In the genomic region with DNA sequence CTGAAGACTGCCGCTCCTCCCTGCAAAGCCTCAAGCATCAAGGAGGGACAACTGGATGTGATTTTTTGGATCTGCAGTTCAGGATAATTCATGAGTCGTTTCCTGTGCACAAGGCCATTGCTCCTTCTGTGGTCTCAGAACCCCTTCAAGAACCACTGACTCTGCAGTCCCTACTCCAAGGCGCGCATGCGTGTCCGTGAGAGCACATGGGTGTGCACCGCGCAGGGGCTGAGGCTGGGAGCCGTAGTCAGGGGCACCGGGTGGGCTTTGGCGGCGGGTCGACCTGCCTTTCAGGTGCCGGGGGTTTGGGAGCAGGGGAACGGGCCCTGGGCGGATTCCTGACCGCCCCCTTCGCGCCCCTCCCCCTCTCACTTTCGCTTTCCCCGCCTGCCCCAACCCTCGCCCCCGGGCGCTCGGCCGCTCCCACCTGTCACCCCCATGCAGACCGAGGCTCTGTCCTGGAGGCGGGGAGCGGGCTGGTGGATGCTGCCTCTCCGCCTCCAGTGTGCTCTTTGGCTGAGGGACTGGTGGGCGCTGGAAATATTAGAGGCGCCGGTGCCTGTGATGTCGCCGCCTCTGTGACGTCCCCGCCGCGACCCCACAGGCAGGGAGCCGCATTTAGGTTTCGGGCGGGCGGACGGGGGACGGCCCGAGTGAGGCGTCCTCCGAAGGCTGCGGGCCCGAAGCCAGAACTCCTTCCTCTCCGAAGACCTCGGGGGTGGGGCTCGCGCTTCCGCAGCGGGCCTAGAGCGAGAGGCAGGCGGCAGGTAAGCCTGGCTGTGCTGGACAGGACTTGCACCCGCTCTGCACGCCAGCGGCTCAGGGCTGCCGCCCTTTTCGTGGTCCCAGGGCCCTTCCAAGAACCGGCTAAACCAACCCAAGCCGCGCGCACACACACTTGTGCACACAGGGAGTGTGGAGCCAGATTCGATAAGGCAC, we compare ENCODE assay signal across 8 cellular contexts. TPM values are rescaled to one million over a fixed set of nuclear protein-coding genes. Genes with fewer than 3 reads are reported as not detected.
DNase-seq lines count a peak whose midpoint lies in the region; ATAC-seq and TF ChIP-seq lines count a peak whose summit lies in the region.

A gene with protein sequence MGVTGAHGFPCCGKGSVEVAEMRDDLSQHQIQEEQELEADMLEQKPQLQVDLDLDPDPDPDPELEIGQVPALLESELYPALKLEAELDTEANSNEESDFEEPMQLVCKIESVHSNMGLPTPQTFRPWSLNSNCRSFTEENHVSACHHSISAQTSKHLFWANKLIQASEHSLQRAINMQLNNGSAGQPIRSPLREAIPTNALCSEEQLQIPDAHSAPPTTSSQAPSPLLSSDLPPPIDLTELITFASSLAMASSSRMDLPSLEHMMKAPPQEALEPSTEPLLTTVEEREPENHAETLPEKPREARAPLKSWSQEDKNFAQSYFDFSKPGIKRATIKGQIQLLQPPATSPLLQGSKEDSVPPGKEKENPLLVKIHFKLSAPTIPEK (minus strand): TSS at position 518 of the 939 bp plus-strand sequence. CDS start 78 bp downstream, at position 440.

- H3K4me3 ChIP-seq in WI38 (ENCODE audit: low read depth, low read length) (peak within 1 kb of the TSS; percentile 51), cardiac fibroblast (replicated peaks in 1 of 2; ENCODE audit: low read depth in 2 of 2, low read length in 2 of 2) (peak within 1 kb of the TSS; percentile 37 to 54)

- intact Hi-C loops in left colon (cut with DNase I, micrococcal nuclease), result no loop called here

- peak; percentile 61 for ATAC-seq in GM21576 (IDR thresholded peaks at IDR 0.05; ENCODE audit: unreplicated experiment)
- peak; percentile 62 for ATAC-seq in left colon
- no peak for ATAC-seq in GM19328 (IDR thresholded peaks at IDR 0.05; ENCODE audit: unreplicated experiment)
- no peak for ATAC-seq in HG02870 (IDR thresholded peaks at IDR 0.05; ENCODE audit: unreplicated experiment)

- TF ChIP-seq CTCF in WI38 (IDR thresholded peaks at IDR 0.05; ENCODE audit: low read depth, low read length) (no peak), cardiac fibroblast (IDR thresholded peaks at IDR 0.05; ENCODE audit: low read depth, low read length) (no peak)

- DNase-seq in cardiac fibroblast (ENCODE audit: low read depth in 2 of 2) (peak in 1 of 2 donors; percentile 31), left colon (peak; percentile 67 to 81), HT-29 (ENCODE audit: low spot score) (no peak)
- peak; percentile 54 for DNase-seq in stimulated activated CD4-positive, alpha-beta T cell treated with anti-CD3 and anti-CD28 coated beads, Interleukin-2, amount 100 ng/mL, for 4 hours (ENCODE audit: low read depth)

RNA-seq across cellular contexts. Expression of the gene that starts here (rescaled TPM):
- not detected for total RNA-seq in left colon
- not detected in 2 replicates for total RNA-seq in HT-29 (2014; rRNA removed; shearing (Covaris generic))

Comparison
In these comparisons a context has a peak if more than half of its experiments do, and no peak if none do; other contexts are left out.
1. Peak in DNase-seq and ATAC-seq in left colon; RNA of the gene not detected or under 1 TPM.